Comparison of ENCODE assay signal across 38 cellular contexts in genomic region chr1:158414651-158415345, GRCh38. TPM values are rescaled to one million over a fixed set of nuclear protein-coding genes. Genes with fewer than 3 reads are reported as not detected.
"Had no signal": no experiment of that assay in that cellular context is flagged by ENCODE, and none has a peak within 500 bp of the region (broad histone marks: within the 10 kb centered on the region; RNA-seq: fewer than 3 reads in every experiment).

No MANE protein-coding gene starts in this region.

- H3K27me3 ChIP-seq: MG63 had no signal

- H3K36me3 ChIP-seq: MG63 had no signal

- H3K4me2 ChIP-seq: KMS-11 had no signal

- DNase-seq: Karpas-422, Kasumi-1, MG63, MM.1S, MV-4-11, NCI-H1048, NCI-H1092, NCI-H1092 treated with DMSO at 0.1 percent for 48 hours, NCI-H1105, NCI-H1105 treated with DMSO at 0.1 percent for 48 hours, NCI-H1417, NCI-H1417 treated with DMSO at 0.1 percent for 48 hours, NCI-H1436, NCI-H1436 treated with DMSO at 0.1 percent for 48 hours, NCI-H146, NCI-H1694, NCI-H1694 treated with DMSO at 0.1 percent for 48 hours, NCI-H187, NCI-H187 treated with DMSO at 0.1 percent for 48 hours, NCI-H1930, NCI-H2029, NCI-H2029 treated with DMSO at 0.1 percent for 48 hours, NCI-H2081, NCI-H2081 treated with DMSO at 0.1 percent for 48 hours, NCI-H2107, NCI-H2171, NCI-H2171 treated with DMSO at 0.1 percent for 48 hours, NCI-H2227 treated with DMSO at 0.1 percent for 48 hours, NCI-H226, NCI-H345, NCI-H446, NCI-H446 treated with DMSO at 0.1 percent for 48 hours, NCI-H510A had no signal

- H3K27ac ChIP-seq: KMS-11 had no signal

- H3K9me3 ChIP-seq: MG63 had no signal

- H3K4me3 ChIP-seq: MG63 had no signal

- H3K9ac ChIP-seq: KMS-11 had no signal

RNA-seq across cellular contexts. Expression of gene OR10K2, which starts 11.2 kb away (rescaled TPM):
- total RNA-seq: LHCN-M2, M059J, MCF 10A, NCI-H460 had no signal

RNA-seq across cellular contexts. Expression of gene OR10T2, which starts 15.5 kb away (rescaled TPM):
- total RNA-seq: LHCN-M2, M059J, MCF 10A, NCI-H460 had no signal

RNA-seq across cellular contexts. Expression of gene OR10K1, which starts 46.8 kb away (rescaled TPM):
- total RNA-seq: LHCN-M2, M059J, MCF 10A, NCI-H460 had no signal

RNA-seq across cellular contexts. Expression of gene OR10R2, which starts 57.2 kb away (rescaled TPM):
- total RNA-seq: LHCN-M2, M059J, MCF 10A, NCI-H460 had no signal
